ENCODE assay signal across 12 cellular contexts in genomic region chr10:59873924-59874323, GRCh38. TPM values are rescaled to one million over a fixed set of nuclear protein-coding genes. Genes with fewer than 3 reads are reported as not detected.
A peak's percentile ranks its signal among the peaks of the same experiment; 100 is the strongest.
DNase-seq lines count a peak whose midpoint lies in the region; ATAC-seq and TF ChIP-seq lines count a peak whose summit lies in the region.
"Had no signal": no experiment of that assay in that cellular context is flagged by ENCODE, and none has a peak within 500 bp of the region (broad histone marks: within the 10 kb centered on the region; RNA-seq: fewer than 3 reads in every experiment).

No MANE protein-coding gene starts in this region.

- H3K9me2 ChIP-seq in SU-DHL-6 (replicated peaks; ENCODE audit: insufficient read depth, low read length), result no peaks in the 10 kb centered on the region

- H3K27me3 ChIP-seq in SU-DHL-6 (ENCODE audit: low read length) (no peaks in the 10 kb centered on the region), smooth muscle cell (ENCODE audit: low read depth) (no peaks in the 10 kb centered on the region)
- H3K27me3 ChIP-seq: tibial nerve had no signal

- H3K27ac ChIP-seq in SU-DHL-6 (ENCODE audit: low read depth, low read length) (no peak overlapping the region), smooth muscle cell (ENCODE audit: low read depth) (no peak overlapping the region)
- H3K27ac ChIP-seq: epithelial cell of prostate had no signal

- H3K9me3 Mint-ChIP-seq in effector memory CD8-positive, alpha-beta T cell, result no peaks in the 10 kb centered on the region
- H3K9me3 Mint-ChIP-seq: T-helper 1 cell treated with Interleukin-12 subunit alpha and Interleukin-12 subunit beta and Interleukin-4 antibody, amounts not matched to agents 30 μg/mL and 1 μg/mL, for 36 hours had no signal

- no peak overlapping the region for H3K4me3 ChIP-seq in SU-DHL-6 (ENCODE audit: insufficient read depth, low read length, poor library complexity, severe bottlenecking)
- no peak overlapping the region for H3K4me3 ChIP-seq in smooth muscle cell
- H3K4me3 ChIP-seq: tibial nerve had no signal

- WGBS in smooth muscle cell (ENCODE audit: low lambda C conversion rate), result 96% methylated on average over 4 of the region's 4 CpGs

- ATAC-seq in GM19035 (IDR thresholded peaks at IDR 0.05; ENCODE audit: unreplicated experiment) (peak; percentile 47), HG02852 (IDR thresholded peaks at IDR 0.05; ENCODE audit: unreplicated experiment) (peak; percentile 67)
- no peak for ATAC-seq in effector memory CD8-positive, alpha-beta T cell (replicated peaks)

- H3K4me2 ChIP-seq in SU-DHL-6 (ENCODE audit: low read depth, low read length, poor library complexity, severe bottlenecking), result peak overlapping the region; percentile 23
- H3K4me2 ChIP-seq in smooth muscle cell, result peak overlapping the region; percentile 55

- H3K9me3 ChIP-seq in SU-DHL-6 (ENCODE audit: insufficient read depth, low read length) (no peaks in the 10 kb centered on the region), smooth muscle cell (replicated peaks; ENCODE audit: low read depth) (no peaks in the 10 kb centered on the region)
- H3K9me3 ChIP-seq: tibial nerve had no signal

- peaks cover 25 to 74% of the 10 kb centered on the region in 2 donors for H3K4me1 Mint-ChIP-seq in effector memory CD8-positive, alpha-beta T cell (ENCODE audit: low read depth in 2 of 2)

- H3K9ac ChIP-seq in SU-DHL-6 (ENCODE audit: low read length) (no peak overlapping the region), smooth muscle cell (ENCODE audit: low read depth) (no peak overlapping the region)

- peaks cover 5% of the 10 kb centered on the region for H3K36me3 Mint-ChIP-seq in effector memory CD8-positive, alpha-beta T cell (ENCODE audit: insufficient read depth)

- peaks cover 6% of the 10 kb centered on the region for H3K4me1 ChIP-seq in smooth muscle cell (ENCODE audit: low read depth)

- H4K20me1 ChIP-seq in SU-DHL-6 (ENCODE audit: low read depth, low read length) (peaks cover 11% of the 10 kb centered on the region; the same call in 1 of the 2 replicates), smooth muscle cell (ENCODE audit: low read depth) (peaks cover 92% of the 10 kb centered on the region)

- DNase-seq in smooth muscle cell (lab: John Stamatoyannopoulos, UW; ENCODE audit: unreplicated experiment) (no peak), MV-4-11 (lab: John Stamatoyannopoulos, UW) (no peak), SKM-1 treated with dmso at 0.1 percent for 144 hours (lab: John Stamatoyannopoulos, UW; ENCODE audit: unreplicated experiment) (no peak), NCI-H2227 (lab: John Stamatoyannopoulos, UW; ENCODE audit: unreplicated experiment) (no peak)
- no peak for DNase-seq in effector memory CD8-positive, alpha-beta T cell
- DNase-seq: activated gamma-delta T cell treated with Interleukin-2 at 50 U/mL for 16 hours had no signal

- TF ChIP-seq CTCF in SU-DHL-6 (IDR thresholded peaks at IDR 0.05; ENCODE audit: insufficient read depth, low read length, poor library complexity, severe bottlenecking) (no peak), smooth muscle cell (IDR thresholded peaks at IDR 0.05; ENCODE audit: borderline replicate concordance, insufficient read depth, poor library complexity, severe bottlenecking) (no peak)

- peaks cover 99% of the 10 kb centered on the region for H3K79me2 ChIP-seq in SU-DHL-6 (ENCODE audit: insufficient read depth, low read length)
- H3K79me2 ChIP-seq in smooth muscle cell (ENCODE audit: low read depth), result peaks cover 91% of the 10 kb centered on the region

- H3K27me3 Mint-ChIP-seq in effector memory CD8-positive, alpha-beta T cell, result no peaks in the 10 kb centered on the region

- no peak overlapping the region for H3K4me3 Mint-ChIP-seq in effector memory CD8-positive, alpha-beta T cell

- H3K36me3 ChIP-seq in SU-DHL-6 (ENCODE audit: low read length), result no peaks in the 10 kb centered on the region
- no peaks in the 10 kb centered on the region for H3K36me3 ChIP-seq in smooth muscle cell (ENCODE audit: low read depth)
- H3K36me3 ChIP-seq: tibial nerve had no signal

- H3F3A ChIP-seq in SU-DHL-6 (ENCODE audit: insufficient read depth), result 0 out of 2 replicates have a peak, but pooled peaks cover 8% of the 10 kb centered on the region
- peaks cover 3% of the 10 kb centered on the region for H3F3A ChIP-seq in smooth muscle cell (ENCODE audit: low read depth)

- H2AFZ ChIP-seq in SU-DHL-6 (ENCODE audit: low read depth, low read length, severe bottlenecking) (no peak overlapping the region), smooth muscle cell (ENCODE audit: low read depth) (no peak overlapping the region)

- H3K27ac Mint-ChIP-seq in effector memory CD8-positive, alpha-beta T cell, result no peak overlapping the region

RNA-seq across cellular contexts. Expression of gene CCDC6, which starts 32.4 kb away (rescaled TPM):
- total RNA-seq in smooth muscle cell, result 35.1 and 36.8 TPM in 2 replicates
- 13.7 and 15.3 TPM in 2 replicates for polyA plus RNA-seq in smooth muscle cell
